Comparison of ENCODE assay signal across 8 cellular contexts in the genomic region with DNA sequence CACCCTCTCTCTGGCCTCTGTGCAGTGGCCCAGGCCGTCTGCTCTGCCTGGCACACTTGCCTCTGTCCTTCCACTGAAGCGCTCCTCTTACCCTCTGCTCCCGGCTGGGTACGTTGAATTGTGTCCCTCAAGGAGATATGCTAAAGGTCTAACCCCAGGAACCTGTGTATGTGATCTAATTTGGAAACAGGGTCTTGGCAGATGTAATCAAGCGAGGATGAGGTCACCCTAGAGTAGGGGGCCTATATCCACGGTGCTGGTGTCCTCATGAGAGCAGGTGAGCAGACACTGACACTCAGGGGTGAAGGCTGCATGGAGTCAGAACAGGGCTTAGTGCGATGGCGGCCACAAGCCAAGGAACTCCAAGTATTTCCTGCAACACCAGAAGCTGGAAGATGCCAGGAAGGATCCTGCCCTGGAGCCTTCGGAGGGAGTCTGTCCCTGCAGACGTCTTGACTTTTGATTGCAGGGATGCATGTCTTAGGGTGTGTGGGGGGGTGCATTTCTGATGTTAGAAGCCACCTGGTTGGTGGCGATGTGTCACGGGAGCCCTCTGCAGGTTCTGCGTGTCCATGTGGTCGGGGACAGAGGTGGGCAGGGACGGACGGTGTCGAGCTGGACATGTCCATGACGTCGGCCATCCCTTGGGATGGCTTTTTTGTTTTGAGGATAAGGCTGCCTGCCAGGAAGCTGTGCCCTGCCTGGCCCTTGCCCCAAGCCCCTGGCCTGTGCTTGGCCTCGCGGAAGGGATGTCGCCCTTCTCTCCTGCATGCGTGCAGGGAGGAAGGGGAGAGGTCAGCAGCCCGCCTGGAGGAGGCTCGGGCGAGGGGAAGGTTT.
DNase-seq lines count a peak whose midpoint lies in the region; ATAC-seq and TF ChIP-seq lines count a peak whose summit lies in the region.

No MANE protein-coding gene starts in this region.

- ATAC-seq in Right ventricle myocardium inferior (peak; percentile 29), aorta (ENCODE audit: low FRiP score) (peak; percentile 58)

- no peaks in the 10 kb centered on the region for H3K36me3 ChIP-seq in colonic mucosa
- peaks cover 0 to 21% of the 10 kb centered on the region in 2 experiments for H3K36me3 ChIP-seq in mesenchymal stem cell (ENCODE audit: control insufficient read depth in 1 of 2, insufficient read depth in 2 of 2, low read depth in 1 of 2, low read length in 2 of 2)
- no peaks in the 10 kb centered on the region for H3K36me3 ChIP-seq in aorta (ENCODE audit: control insufficient read depth in 1 of 2, insufficient read depth in 2 of 2, low read length in 1 of 2)

- H3K9ac ChIP-seq in colonic mucosa (ENCODE audit: low read depth in 2 of 2, low read length in 2 of 2) (peak overlapping the region; percentile 55 to 73), mesenchymal stem cell (ENCODE audit: low read length) (peak overlapping the region; percentile 2)

- H2BK120ac ChIP-seq in mesenchymal stem cell (ENCODE audit: low read depth, low read length): peak overlapping the region; percentile 36

- peaks cover 28% of the 10 kb centered on the region for H3K79me1 ChIP-seq in mesenchymal stem cell (replicated peaks; ENCODE audit: low read length, poor library complexity, severe bottlenecking)

- H3K9me3 ChIP-seq in colonic mucosa (no peaks in the 10 kb centered on the region), mesenchymal stem cell (ENCODE audit: control insufficient read depth, low read length) (no peaks in the 10 kb centered on the region), aorta (ENCODE audit: control insufficient read depth, low read length) (no peaks in the 10 kb centered on the region)

- peak overlapping the region; percentile 77 to 78 for H3K4ac ChIP-seq in mesenchymal stem cell (ENCODE audit: low read depth in 1 of 2, low read length in 2 of 2)

- peak overlapping the region in 1 of 2 experiments; percentile 34 for H3K23ac ChIP-seq in mesenchymal stem cell (ENCODE audit: low read length in 2 of 2)

- DNase-seq in Right ventricle myocardium inferior (ENCODE audit: missing footprints): no peak
- no peak for DNase-seq in cardiac septum (ENCODE audit: low spot score)
- no peak for DNase-seq in colonic mucosa
- peak; percentile 62 for DNase-seq in mesenchymal stem cell
- no peak for DNase-seq in aorta
- no peak for DNase-seq in GM13976 (ENCODE audit: low spot score)
- DNase-seq in stimulated activated CD4-positive, alpha-beta T cell treated with anti-CD3 and anti-CD28 coated beads, Interleukin-1b, Interleukin-23, amount 100 ng/mL, for 48 hours: no peak
- DNase-seq in ecto neural progenitor cell (ENCODE audit: low spot score): no peak

- H2BK12ac ChIP-seq in mesenchymal stem cell (ENCODE audit: low read length in 2 of 2): peak overlapping the region; percentile 84 to 89

- H2BK5ac ChIP-seq in mesenchymal stem cell (ENCODE audit: low read depth, low read length, poor library complexity, severe bottlenecking): no peak overlapping the region

- H3K27ac ChIP-seq in colonic mucosa (peak overlapping the region; percentile 79), mesenchymal stem cell (ENCODE audit: low read length, poor library complexity, severe bottlenecking) (peak overlapping the region; percentile 55), aorta (ENCODE audit: low read depth in 1 of 2, low read length in 2 of 2) (peak overlapping the region; percentile 2 to 64)

- H2AFZ ChIP-seq in mesenchymal stem cell (ENCODE audit: low read depth, low read length): no peak overlapping the region

- H2BK15ac ChIP-seq in mesenchymal stem cell (ENCODE audit: low read depth, poor library complexity, severe bottlenecking): no peak overlapping the region

- intact Hi-C loops in Right ventricle myocardium inferior (cut with DNase I): loop anchor here (1.0 to 5.0 kb wide), 4 partner anchors 66 to 169 kb away; a partner anchor contains a TSS
- intact Hi-C loops in cardiac septum (cut with DNase I): loop anchor here (5.0 kb wide), 3 partner anchors 66 to 124 kb away; no protein-coding TSS in a partner anchor
- intact Hi-C loops in colonic mucosa (cut with DNase I): loop anchor here (5.0 to 10.0 kb wide), 2 partner anchors 66 to 124 kb away; a partner anchor contains a TSS
- intact Hi-C loops in aorta (cut with DNase I): loop anchor here (2.0 to 5.0 kb wide), 4 partner anchors 66 to 169 kb away; a partner anchor contains a TSS

- WGBS in mesenchymal stem cell: 69% methylated on average over 23 of the region's 26 CpGs
- 12 to 13% methylated on average over 26 of the region's 26 CpGs for WGBS in aorta, 2 donors

- peak overlapping the region; percentile 29 for H4K8ac ChIP-seq in mesenchymal stem cell (ENCODE audit: low read length)

- H4K91ac ChIP-seq in mesenchymal stem cell (ENCODE audit: low read length): peak overlapping the region; percentile 94

- H3K4me1 ChIP-seq in colonic mucosa: peaks cover 29% of the 10 kb centered on the region
- peaks cover 31% of the 10 kb centered on the region for H3K4me1 ChIP-seq in mesenchymal stem cell (ENCODE audit: control insufficient read depth, insufficient read depth, low read depth, low read length)
- peaks cover 0 to 2% of the 10 kb centered on the region in 2 donors for H3K4me1 ChIP-seq in aorta (ENCODE audit: control insufficient read depth in 1 of 2, insufficient read depth in 2 of 2, low read length in 2 of 2)

- peak overlapping the region; percentile 37 for H3K4me2 ChIP-seq in mesenchymal stem cell (ENCODE audit: low read length, poor library complexity, severe bottlenecking)

- peak overlapping the region; percentile 83 to 94 for H3K18ac ChIP-seq in mesenchymal stem cell (ENCODE audit: low read depth in 1 of 2, low read length in 2 of 2)

- TF ChIP-seq CTCF in colonic mucosa (IDR thresholded peaks at IDR 0.05) (no peak), GM13976 (IDR thresholded peaks at IDR 0.05; ENCODE audit: borderline replicate concordance, control extremely low read depth, extremely low read depth, insufficient read depth, missing control alignments) (no peak)

- peak overlapping the region in 1 of 2 experiments; percentile 76 for H3K14ac ChIP-seq in mesenchymal stem cell (ENCODE audit: low read length in 2 of 2)

- no peak overlapping the region for H3K4me3 ChIP-seq in colonic mucosa
- H3K4me3 ChIP-seq in mesenchymal stem cell (ENCODE audit: insufficient read depth in 1 of 2, low read depth in 1 of 2, low read length in 2 of 2): peak overlapping the region in 1 of 2 experiments; percentile 64
- no peak overlapping the region for H3K4me3 ChIP-seq in aorta (ENCODE audit: low read length in 2 of 2)

- no peaks in the 10 kb centered on the region for H3K27me3 ChIP-seq in colonic mucosa
- no peaks in the 10 kb centered on the region for H3K27me3 ChIP-seq in mesenchymal stem cell (ENCODE audit: control insufficient read depth in 1 of 2, insufficient read depth in 1 of 2, low read length in 2 of 2)
- H3K27me3 ChIP-seq in aorta (ENCODE audit: control insufficient read depth in 1 of 2, insufficient read depth in 2 of 2, low read length in 1 of 2): no peaks in the 10 kb centered on the region

- peak overlapping the region; percentile 47 for H2AK5ac ChIP-seq in mesenchymal stem cell (ENCODE audit: low read length, severe bottlenecking)

- in situ Hi-C loops in GM13976 (cut with MboI; ENCODE audit: low sequenced_read_pairs, unreplicated experiment): no loop called here
